ENCODE assay signal across 36 cellular contexts in the genomic region with DNA sequence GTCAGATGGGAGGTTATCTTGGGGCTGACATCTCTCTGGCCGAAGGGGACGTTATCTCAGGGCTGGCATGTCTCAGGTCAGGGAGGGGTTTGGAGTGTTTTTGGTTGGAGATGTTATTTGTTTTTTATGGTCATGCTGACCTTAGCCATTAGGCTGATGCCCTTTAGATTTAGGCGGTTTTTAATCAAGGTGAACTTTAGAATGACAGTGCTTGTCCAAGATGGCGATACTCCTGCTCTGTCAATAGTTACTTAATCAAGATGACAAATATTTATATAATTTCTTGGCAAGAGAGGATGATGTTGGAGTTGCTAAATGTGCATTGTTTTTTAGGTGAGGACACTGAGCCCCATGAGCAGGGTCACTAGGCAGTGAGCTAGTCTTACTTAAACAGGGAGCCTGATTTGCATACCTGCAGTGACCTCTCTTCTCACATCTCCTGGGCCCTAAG. TPM values are rescaled to one million over a fixed set of nuclear protein-coding genes. Genes with fewer than 3 reads are reported as not detected.
"Had no signal": no experiment of that assay in that cellular context is flagged by ENCODE, and none has a peak within 500 bp of the region (broad histone marks: within the 10 kb centered on the region; RNA-seq: fewer than 3 reads in every experiment).

No MANE protein-coding gene starts in this region.

- H3K4me1 Mint-ChIP-seq: activated B cell treated with CpG ODN at 0.5 μM for 24 hours had no signal

- H3K9me2 ChIP-seq: SK-N-SH had no signal

- H3K27ac Mint-ChIP-seq: activated B cell treated with CpG ODN at 0.5 μM for 24 hours; activated CD4-positive, alpha-beta memory T cell treated with anti-CD3 and anti-CD28 coated beads for 36 hours; activated naive CD8-positive, alpha-beta T cell treated with anti-CD3 and anti-CD28 coated beads for 36 hours; activated T-helper 1 cell treated with anti-CD3 and anti-CD28 coated beads, Interleukin-12 subunit alpha, Interleukin-12 subunit beta, Interleukin-2, Interleukin-4 antibody, amounts not matched to agents 30 ng/mL and 10 ng/mL and 1 ng/mL, durations not matched to agents 14 hours and 24 hours and 36 hours; T-cell had no signal

- H3K4me3 ChIP-seq: MG63, Peyer's patch, SJSA1 had no signal

- H3K36me3 ChIP-seq: brain microvascular endothelial cell, MG63, SJSA1 had no signal

- H3K4me2 ChIP-seq: SK-N-SH had no signal

- H3K27me3 ChIP-seq: brain microvascular endothelial cell, MG63, Peyer's patch, SJSA1 had no signal

- H3K36me3 Mint-ChIP-seq: activated CD4-positive, alpha-beta memory T cell treated with anti-CD3 and anti-CD28 coated beads for 36 hours; activated naive CD8-positive, alpha-beta T cell treated with anti-CD3 and anti-CD28 coated beads for 36 hours; T-cell had no signal

- H3K4me3 Mint-ChIP-seq: activated B cell treated with CpG ODN at 0.5 μM for 24 hours; activated CD4-positive, alpha-beta memory T cell treated with anti-CD3 and anti-CD28 coated beads for 36 hours; activated naive CD8-positive, alpha-beta T cell treated with anti-CD3 and anti-CD28 coated beads for 36 hours; activated T-cell treated with anti-CD3 and anti-CD28 coated beads, Interleukin-2, amount 50 U/mL, for 4 hours; activated T-helper 1 cell treated with anti-CD3 and anti-CD28 coated beads, Interleukin-12 subunit alpha, Interleukin-12 subunit beta, Interleukin-2, Interleukin-4 antibody, amounts not matched to agents 30 ng/mL and 10 ng/mL and 1 ng/mL, durations not matched to agents 14 hours and 24 hours and 36 hours; T-cell; T-helper 17 cell had no signal

- H3K9me3 ChIP-seq: MG63, Peyer's patch, SJSA1, SK-N-SH had no signal

- H3K9me3 Mint-ChIP-seq: activated B cell treated with CpG ODN at 0.5 μM for 24 hours; activated CD4-positive, alpha-beta memory T cell treated with anti-CD3 and anti-CD28 coated beads for 36 hours; activated T-cell treated with anti-CD3 and anti-CD28 coated beads, Interleukin-2, amount 50 U/mL, for 4 hours; activated T-helper 1 cell treated with anti-CD3 and anti-CD28 coated beads, Interleukin-12 subunit alpha, Interleukin-12 subunit beta, Interleukin-2, Interleukin-4 antibody, amounts not matched to agents 30 ng/mL and 10 ng/mL and 1 ng/mL, durations not matched to agents 14 hours and 24 hours and 36 hours; T-cell had no signal

- H3K27ac ChIP-seq: brain microvascular endothelial cell, Peyer's patch, SJSA1, VCaP had no signal

- H3K4me1 ChIP-seq: SJSA1 had no signal

- DNase-seq: activated B cell treated with CpG ODN at 0.5 μM for 24 hours; activated CD4-positive, alpha-beta memory T cell treated with anti-CD3 and anti-CD28 coated beads for 36 hours; activated CD4-positive, alpha-beta T cell treated with anti-CD3 and anti-CD28 coated beads for 4 hours; activated CD4-positive, alpha-beta T cell treated with anti-CD3 and anti-CD28 coated beads, Interleukin-2, amount 50 U/mL, for 1 hour; activated CD4-positive, CD25-positive, alpha-beta regulatory T cell treated with anti-CD3 and anti-CD28 coated beads, Interleukin-2, amount 50 U/mL, for 72 hours; activated CD8-positive, alpha-beta memory T cell treated with anti-CD3 and anti-CD28 coated beads, Interleukin-2, amount 50 U/mL, for 4 hours; activated effector memory CD4-positive, alpha-beta T cell treated with Interleukin-2 at 50 U/mL for 16 hours; activated naive CD4-positive, alpha-beta T cell; activated naive CD4-positive, alpha-beta T cell treated with anti-CD3 and anti-CD28 coated beads, Interleukin-2, amount 50 U/mL, for 16 hours; activated naive CD8-positive, alpha-beta T cell treated with anti-CD3 and anti-CD28 coated beads for 36 hours; activated T-cell treated with anti-CD3 and anti-CD28 coated beads for 4 hours; activated T-cell treated with anti-CD3 and anti-CD28 coated beads, Interleukin-2, amount 50 U/mL, for 4 hours; amniotic stem cell; aorta; brain microvascular endothelial cell; central memory CD4-positive, alpha-beta T cell; Kasumi-1; MG63; MV-4-11; NCI-H1092; NCI-H1436 treated with DMSO at 0.1 percent for 48 hours; NCI-H1694 treated with DMSO at 0.1 percent for 48 hours; NCI-H2029; NCI-H345; NCI-H524 treated with DMSO at 0.1 percent for 48 hours; NK-92 treated with Interleukin-12 subunit alpha and Interleukin-12 subunit beta, amount 100 ng/mL, for 24 hours; PC-3; Peyer's patch; RPMI8226; SHP77 treated with DMSO at 0.1 percent for 48 hours; SK-N-SH; T-cell; T-helper 17 cell had no signal

- ATAC-seq: activated T-cell treated with anti-CD3 and anti-CD28 coated beads, Interleukin-2, amount 50 U/mL, for 4 hours; PC-3; T-cell; T-helper 17 cell had no signal

- H3K9ac ChIP-seq: SK-N-SH had no signal

RNA-seq across cellular contexts. Expression of a gene that starts 34.5 kb away (rescaled TPM):
- total RNA-seq: activated B cell treated with CpG ODN at 0.5 μM for 24 hours, SJSA1 had no signal
